In the genomic region with DNA sequence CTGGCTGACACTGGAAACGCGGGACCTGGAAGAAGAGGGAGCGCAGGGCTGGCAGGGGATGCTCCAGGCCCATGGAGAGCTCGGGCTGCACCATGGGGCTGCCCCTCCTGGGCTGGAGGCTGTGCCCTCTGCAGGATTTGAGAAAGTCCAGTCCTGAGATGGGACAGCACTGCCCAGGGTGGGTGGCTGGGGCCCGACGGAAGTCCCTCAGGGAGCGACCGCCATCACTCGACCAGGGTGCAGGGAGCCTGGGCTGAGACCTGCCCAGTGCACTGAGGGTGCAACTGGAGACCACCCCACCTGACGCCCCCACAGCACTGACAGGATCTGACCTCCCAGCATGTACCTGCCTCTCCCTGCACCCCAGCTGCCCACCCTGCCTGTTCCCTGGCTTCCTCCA, we compare ENCODE assay signal across 11 cellular contexts. TPM values are rescaled to one million over a fixed set of nuclear protein-coding genes. Genes with fewer than 3 reads are reported as not detected.
"Had no signal": no experiment of that assay in that cellular context is flagged by ENCODE, and none has a peak within 500 bp of the region (broad histone marks: within the 10 kb centered on the region; RNA-seq: fewer than 3 reads in every experiment).

No MANE protein-coding gene starts in this region.

RNA-seq across cellular contexts. Expression of gene SPATA31C1, which starts 7.1 kb away (rescaled TPM):
- total RNA-seq: OCI-LY7, PC-3, PC-9, Peyer's patch, Right ventricle myocardium inferior, Right ventricle myocardium superior, RPMI7951, SJSA1, SK-MEL-5 had no signal
- polyA plus RNA-seq: SK-N-SH had no signal

RNA-seq across cellular contexts. Expression of gene SPATA31E1, which starts 42.2 kb away (rescaled TPM):
- total RNA-seq: OCI-LY7, PC-9, Peyer's patch, Right ventricle myocardium inferior, Right ventricle myocardium superior, RPMI7951, SJCRH30, SK-MEL-5 had no signal
- polyA plus RNA-seq: SK-N-SH had no signal

RNA-seq across cellular contexts. Expression of gene CDK20, which starts 49.5 kb away (rescaled TPM):
- total RNA-seq: OCI-LY7 had no signal
